In genomic region chr20:1902188-1902587, GRCh38 we compare ENCODE assay signal across 27 cellular contexts.
"Had no signal": no experiment of that assay in that cellular context is flagged by ENCODE, and none has a peak within 500 bp of the region (broad histone marks: within the 10 kb centered on the region; RNA-seq: fewer than 3 reads in every experiment).

No MANE protein-coding gene starts in this region.

- FAIRE-seq: islet of Langerhans, kidney, urothelium cell line had no signal

- DNase-seq: kidney; left colon; left lung; lower lobe of right lung; mammary epithelial cell; mesendoderm; naive B cell; natural killer cell; nephron progenitor cell; ovary; stimulated activated CD4-positive, alpha-beta T cell treated with anti-CD3 and anti-CD28 coated beads, Interleukin-12 subunit alpha, Interleukin-12 subunit beta, amount 100 ng/mL, for 4 hours; stimulated activated CD4-positive, alpha-beta T cell treated with anti-CD3 and anti-CD28 coated beads, Interleukin-15, amount 100 ng/mL, for 24 hours; stimulated activated CD4-positive, alpha-beta T cell treated with anti-CD3 and anti-CD28 coated beads, Interleukin-2, amount 100 ng/mL, for 24 hours; stimulated activated CD4-positive, alpha-beta T cell treated with anti-CD3 and anti-CD28 coated beads, Interleukin-4, amount 100 ng/mL, for 1 hour; stimulated activated naive CD8-positive, alpha-beta T cell treated with anti-CD3 and anti-CD28 coated beads, Interleukin-15, Interleukin-2, amounts not matched to agents 100 U/mL and 50 U/mL, for 24 hours; stomach; tibial artery; upper lobe of right lung had no signal

- H2AFZ ChIP-seq: neural progenitor cell had no signal

- H3K4me3 Mint-ChIP-seq: mesothelial cell of epicardium, naive B cell, natural killer cell, nephron progenitor cell, neural progenitor cell had no signal

- H3K4me3 ChIP-seq: left lung, lower lobe of right lung, neural progenitor cell, ovary, right atrium auricular region, skin epidermis, stomach, thoracic aorta, tibial artery, upper lobe of right lung had no signal

- H3K9ac ChIP-seq: neural progenitor cell had no signal

- H3K4me1 Mint-ChIP-seq: natural killer cell had no signal

- H3K27me3 ChIP-seq: ovary, right atrium auricular region, stomach, tibial artery had no signal

- ATAC-seq: left colon; left lung; lower lobe of right lung; natural killer cell; sciatic nerve; stimulated activated naive CD8-positive, alpha-beta T cell treated with anti-CD3 and anti-CD28 coated beads, Interleukin-15, Interleukin-2, amounts not matched to agents 100 U/mL and 50 U/mL, for 24 hours; upper lobe of right lung had no signal

- H3K36me3 ChIP-seq: neural progenitor cell, ovary, right atrium auricular region, thoracic aorta, upper lobe of right lung had no signal

- H3K27ac Mint-ChIP-seq: mesothelial cell of epicardium, natural killer cell, nephron progenitor cell, progenitor cell of endocrine pancreas had no signal

- H3K9me3 ChIP-seq: left lung, lower lobe of right lung, ovary, right atrium auricular region, stomach, thoracic aorta, tibial artery, upper lobe of right lung had no signal

- H3K4me2 ChIP-seq: neural progenitor cell had no signal

- H3K36me3 Mint-ChIP-seq: mesothelial cell of epicardium, naive B cell, natural killer cell, neural progenitor cell had no signal

- H3K9me3 Mint-ChIP-seq: mesothelial cell of epicardium, naive B cell, natural killer cell, nephron progenitor cell, neural progenitor cell had no signal

- H3K27me3 Mint-ChIP-seq: naive B cell had no signal

- H3K27ac ChIP-seq: left lung, lower lobe of right lung, neural progenitor cell, ovary, right atrium auricular region, skin epidermis, stomach, thoracic aorta, tibial artery, upper lobe of right lung had no signal
